ENCODE assay signal across 21 cellular contexts in the genomic region with DNA sequence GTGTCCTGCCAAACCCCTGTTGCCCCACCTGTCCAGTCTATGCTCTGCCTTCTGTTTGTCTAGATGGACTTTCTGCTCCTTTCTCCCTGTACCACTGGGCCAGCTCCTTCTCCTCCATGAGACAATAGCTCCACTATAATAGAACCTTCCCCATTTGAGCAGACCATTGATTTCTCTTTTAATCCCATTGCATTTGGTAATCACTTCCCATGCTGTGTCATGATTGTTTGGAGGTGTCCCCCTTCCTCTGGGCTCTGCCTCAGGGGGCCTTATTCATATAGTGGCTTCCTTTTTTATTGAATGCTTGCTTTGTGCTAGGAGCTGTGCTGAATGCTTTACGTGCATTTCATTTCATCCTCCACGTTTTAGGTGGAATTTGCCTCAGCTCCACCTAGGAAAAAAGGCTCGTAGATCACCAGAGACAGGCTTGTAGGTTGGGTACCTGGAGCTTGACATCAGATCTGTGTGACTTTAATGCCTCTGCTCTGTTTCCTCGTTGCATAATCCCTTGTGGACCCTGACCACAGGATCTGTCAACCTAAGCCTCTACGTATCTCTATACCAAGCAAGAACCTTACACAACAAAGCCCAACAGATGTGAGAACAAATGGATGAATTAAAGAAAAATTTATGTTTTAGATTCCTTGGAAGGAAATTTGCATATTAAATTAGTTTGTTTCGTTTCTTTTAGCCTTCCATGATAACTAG.
DNase-seq lines count a peak whose midpoint lies in the region; ATAC-seq and TF ChIP-seq lines count a peak whose summit lies in the region.
"Had no signal": no experiment of that assay in that cellular context is flagged by ENCODE, and none has a peak within 500 bp of the region (broad histone marks: within the 10 kb centered on the region; RNA-seq: fewer than 3 reads in every experiment).

No MANE protein-coding gene starts in this region.

- H3K4me1 ChIP-seq in H9 (ENCODE audit: insufficient read depth, low read length) (peaks cover 5% of the 10 kb centered on the region; the same call in 1 of the 2 replicates), IMR-90 (ENCODE audit: control insufficient read depth, insufficient read depth, low read length) (peaks cover 22% of the 10 kb centered on the region), trophoblast cell (ENCODE audit: control insufficient read depth in 1 of 2, insufficient read depth in 2 of 2, low read length in 2 of 2) (peaks cover 0 to 1% of the 10 kb centered on the region in 2 experiments), transverse colon (peaks cover 0 to 6% (median 2%) of the 10 kb centered on the region in 4 donors)
- H3K4me1 ChIP-seq: Caco-2, Peyer's patch had no signal

- intact Hi-C loops in IMR-90 (cut with micrococcal nuclease), result no loop called here
- intact Hi-C loops in transverse colon (cut with DNase I; ENCODE audit: low total_unique reads), result no loop called here

- no peaks in the 10 kb centered on the region for H4K20me1 ChIP-seq in H9 (ENCODE audit: control insufficient read depth, insufficient read depth, insufficient read length)
- peaks cover 20% of the 10 kb centered on the region; the same call in 1 of the 2 replicates for H4K20me1 ChIP-seq in IMR-90 (ENCODE audit: insufficient read depth, low read length)
- H4K20me1 ChIP-seq: BLaER1 had no signal

- TF ChIP-seq CTCF in H9 (conservative IDR thresholded peaks at IDR 0.05), result no peak
- TF ChIP-seq CTCF in IMR-90 (conservative IDR thresholded peaks at IDR 0.05; ENCODE audit: low read depth, low read length), result no peak
- no peak for TF ChIP-seq CTCF in endothelial cell (IDR thresholded peaks at IDR 0.05; ENCODE audit: unreplicated experiment)
- TF ChIP-seq CTCF in transverse colon (IDR thresholded peaks at IDR 0.05), result no peak

- no peak overlapping the region for H2AFZ ChIP-seq in H9 (ENCODE audit: low read length)
- H2AFZ ChIP-seq in IMR-90 (replicated peaks; ENCODE audit: low read length, poor library complexity), result no peak overlapping the region
- no peak overlapping the region for H2AFZ ChIP-seq in trophoblast cell (ENCODE audit: insufficient read depth, low read length, poor library complexity)

- H3K27me3 Mint-ChIP-seq in H9 (ENCODE audit: low read depth) (no peaks in the 10 kb centered on the region), endothelial cell (ENCODE audit: unreplicated experiment) (peaks cover 5% of the 10 kb centered on the region)

- dilution Hi-C loops in IMR-90 (cut with HindIII; ENCODE audit: low sequenced_read_pairs, unreplicated experiment), result no loop called here

- TF ChIP-seq POLR2A in IMR-90 (IDR thresholded peaks at IDR 0.05; ENCODE audit: low read depth, low read length), result no peak
- no peak for TF ChIP-seq POLR2A in transverse colon (IDR thresholded peaks at IDR 0.05)

- no peak overlapping the region for H3K9ac ChIP-seq in H9 (ENCODE audit: extremely low read depth, insufficient read length, low read length)
- no peak overlapping the region for H3K9ac ChIP-seq in IMR-90 (ENCODE audit: low read depth, low read length)
- no peak overlapping the region for H3K9ac ChIP-seq in trophoblast cell (ENCODE audit: low read length)
- H3K9ac ChIP-seq: BLaER1 had no signal

- H3K9me3 ChIP-seq in H9 (ENCODE audit: control insufficient read depth, low read depth, low read length), result no peaks in the 10 kb centered on the region
- no peaks in the 10 kb centered on the region for H3K9me3 ChIP-seq in IMR-90 (ENCODE audit: control insufficient read depth, insufficient read depth, low read length)
- peaks cover 2% of the 10 kb centered on the region for H3K9me3 ChIP-seq in trophoblast cell (ENCODE audit: insufficient read depth, low read depth, low read length)
- no peaks in the 10 kb centered on the region for H3K9me3 ChIP-seq in transverse colon
- H3K9me3 ChIP-seq: BLaER1, Caco-2, MG63, Peyer's patch, SJSA1 had no signal

- H4K8ac ChIP-seq in H9 (replicated peaks; ENCODE audit: insufficient read length, low read depth, low read length), result no peak overlapping the region
- no peak overlapping the region; a peak in 1 of 4 replicates for H4K8ac ChIP-seq in IMR-90 (ENCODE audit: low read depth in 2 of 2, low read length in 2 of 2)
- peak overlapping the region; percentile 35 for H4K8ac ChIP-seq in trophoblast cell (ENCODE audit: low read depth, low read length)

- H3K27me3 ChIP-seq in H9 (ENCODE audit: insufficient read depth, low read length), result no peaks in the 10 kb centered on the region
- no peaks in the 10 kb centered on the region for H3K27me3 ChIP-seq in IMR-90 (ENCODE audit: control insufficient read depth, insufficient read depth, low read length)
- H3K27me3 ChIP-seq in trophoblast cell (ENCODE audit: insufficient read depth, low read length), result no peaks in the 10 kb centered on the region
- no peaks in the 10 kb centered on the region for H3K27me3 ChIP-seq in transverse colon
- H3K27me3 ChIP-seq: BLaER1, MG63, Peyer's patch, SJSA1 had no signal

- no peak overlapping the region for H3K23ac ChIP-seq in H9 (ENCODE audit: insufficient read length, low read depth, low read length)
- no peak overlapping the region for H3K23ac ChIP-seq in IMR-90 (ENCODE audit: low read depth, low read length)
- H3K23ac ChIP-seq in trophoblast cell (ENCODE audit: low read length), result no peak overlapping the region

- H3K9me3 Mint-ChIP-seq in H9 (no peaks in the 10 kb centered on the region; a peak in 1 of 5 replicates), endothelial cell (ENCODE audit: unreplicated experiment) (no peaks in the 10 kb centered on the region)
- H3K9me3 Mint-ChIP-seq: CD4-positive, alpha-beta memory T cell had no signal

- H4K5ac ChIP-seq in H9 (ENCODE audit: insufficient read length, low read depth, low read length) (no peak overlapping the region), IMR-90 (ENCODE audit: low read depth, low read length) (no peak overlapping the region)

- H3K27ac ChIP-seq in H9 (ENCODE audit: insufficient read length, low read depth, low read length), result no peak overlapping the region
- no peak overlapping the region for H3K27ac ChIP-seq in IMR-90 (ENCODE audit: insufficient read depth, low read length)
- H3K27ac ChIP-seq in trophoblast cell (ENCODE audit: low read depth, low read length), result no peak overlapping the region
- no peak overlapping the region for H3K27ac ChIP-seq in transverse colon
- H3K27ac ChIP-seq: BLaER1, Peyer's patch, SJSA1 had no signal

- H3K56ac ChIP-seq in H9 (ENCODE audit: insufficient read length, low read depth, low read length), result no peak overlapping the region
- H3K56ac ChIP-seq in IMR-90 (ENCODE audit: extremely low read depth, insufficient read depth, low read length), result no peak overlapping the region

- no peak overlapping the region for H3K4me3 ChIP-seq in IMR-90 (ENCODE audit: insufficient read depth, low read depth, low read length)
- H3K4me3 ChIP-seq in trophoblast cell (ENCODE audit: low read depth, low read length), result no peak overlapping the region
- H3K4me3 ChIP-seq in transverse colon, result no peak overlapping the region
- H3K4me3 ChIP-seq: BLaER1, K562, MG63, Peyer's patch, SJSA1 had no signal

- no peak for TF ChIP-seq RAD21 in IMR-90 (IDR thresholded peaks at IDR 0.05; ENCODE audit: low read length)

- no peak overlapping the region for H4K91ac ChIP-seq in H9 (ENCODE audit: insufficient read length, low read depth, low read length)
- no peak overlapping the region for H4K91ac ChIP-seq in IMR-90 (ENCODE audit: insufficient read depth, low read depth, low read length)
- no peak overlapping the region for H4K91ac ChIP-seq in trophoblast cell (ENCODE audit: low read depth, low read length)

- no peak for ATAC-seq in IMR-90 (ENCODE audit: low read depth)
- ATAC-seq in stimulated activated naive CD8-positive, alpha-beta T cell treated with anti-CD3 and anti-CD28 coated beads, Interleukin-15, Interleukin-2, amounts not matched to agents 100 U/mL and 50 U/mL, for 24 hours, result no peak
- ATAC-seq: K562 had no signal

- no peak overlapping the region for H2AK9ac ChIP-seq in IMR-90 (replicated peaks; ENCODE audit: low read depth, low read length, poor library complexity)

- no peak for DNase-seq in H9
- no peak for DNase-seq in IMR-90
- DNase-seq in endothelial cell (ENCODE audit: low spot score), result no peak
- no peak for DNase-seq in trophoblast cell
- no peak for DNase-seq in stimulated activated naive CD8-positive, alpha-beta T cell treated with anti-CD3 and anti-CD28 coated beads, Interleukin-15, Interleukin-2, amounts not matched to agents 100 U/mL and 50 U/mL, for 24 hours
- DNase-seq in NCI-H345 treated with DMSO at 0.1 percent for 48 hours (lab: John Stamatoyannopoulos, UW; ENCODE audit: unreplicated experiment), result no peak
- DNase-seq in transverse colon, result no peak
- DNase-seq: ACHN; Caco-2; CD4-positive, alpha-beta memory T cell; MG63; NCI-H1417; NCI-H187 treated with DMSO at 0.1 percent for 48 hours; NCI-H345; NCI-H524 treated with DMSO at 0.1 percent for 48 hours; NCI-H82; Peyer's patch; T-helper 1 cell had no signal

- H2BK20ac ChIP-seq in H9 (ENCODE audit: low read depth, low read length, poor library complexity, severe bottlenecking) (no peak overlapping the region), IMR-90 (ENCODE audit: low read depth, low read length) (0 out of 2 replicates have a peak overlapping the region, but pooled peaks have one; percentile 32)

- H2AK5ac ChIP-seq in H9 (ENCODE audit: insufficient read length, low read length), result no peak overlapping the region
- no peak overlapping the region for H2AK5ac ChIP-seq in IMR-90 (ENCODE audit: low read depth, low read length)
- H2AK5ac ChIP-seq in trophoblast cell (ENCODE audit: low read length), result no peak overlapping the region

- H2BK120ac ChIP-seq in H9 (ENCODE audit: low read depth, low read length, poor library complexity, severe bottlenecking) (no peak overlapping the region), IMR-90 (ENCODE audit: low read depth, low read length) (no peak overlapping the region), trophoblast cell (ENCODE audit: insufficient read depth, low read length, poor library complexity) (no peak overlapping the region)

- H3K36me3 Mint-ChIP-seq in H9 (ENCODE audit: insufficient read depth in 1 of 3, low read depth in 3 of 3) (peaks cover 32 to 42% (median 34%) of the 10 kb centered on the region in 3 experiments), endothelial cell (ENCODE audit: low read depth, unreplicated experiment) (peaks cover 17% of the 10 kb centered on the region)
- H3K36me3 Mint-ChIP-seq: CD4-positive, alpha-beta memory T cell had no signal

- no peak overlapping the region for H3T11ph ChIP-seq in H9 (ENCODE audit: low read length)

- no CpG with 5 or more reads among the region's 6 CpGs for WGBS in H9 (ENCODE audit: extremely low coverage, insufficient read length, low lambda C conversion rate)
- no CpG with 5 or more reads among the region's 6 CpGs for WGBS in IMR-90 (ENCODE audit: extremely low coverage in 2 of 2, insufficient read length in 1 of 2), 2 experiments
- WGBS in trophoblast cell (ENCODE audit: extremely low coverage, insufficient coverage, insufficient read length), result no CpG with 5 or more reads among the region's 6 CpGs
- WGBS in transverse colon (ENCODE audit: low coverage in 1 of 2), 2 donors, result 74 to 80% methylated on average over 6 of the region's 6 CpGs

- H3K18ac ChIP-seq in H9 (ENCODE audit: insufficient read length, low read depth, low read length), result no peak overlapping the region
- H3K18ac ChIP-seq in IMR-90 (ENCODE audit: low read depth, low read length), result no peak overlapping the region
- no peak overlapping the region for H3K18ac ChIP-seq in trophoblast cell (ENCODE audit: low read length)

- H3K4me2 ChIP-seq in H9 (ENCODE audit: insufficient read depth, insufficient read length, low read length) (no peak overlapping the region), IMR-90 (ENCODE audit: low read depth, low read length) (no peak overlapping the region), trophoblast cell (ENCODE audit: low read length) (no peak overlapping the region)
- H3K4me2 ChIP-seq: BLaER1 had no signal

- no peaks in the 10 kb centered on the region for H3K23me2 ChIP-seq in H9 (ENCODE audit: insufficient read length, low read depth, low read length, poor library complexity, severe bottlenecking)

- H2BK5ac ChIP-seq in H9 (ENCODE audit: insufficient read length, low read length), result no peak overlapping the region
- no peak overlapping the region for H2BK5ac ChIP-seq in IMR-90 (ENCODE audit: low read depth, low read length, poor library complexity, severe bottlenecking)
- H2BK5ac ChIP-seq in trophoblast cell (ENCODE audit: low read depth, low read length, poor library complexity), result no peak overlapping the region

- H3K79me1 ChIP-seq in H9 (ENCODE audit: insufficient read depth, low read depth, low read length, poor library complexity, severe bottlenecking) (no peaks in the 10 kb centered on the region), IMR-90 (ENCODE audit: low read depth in 1 of 2, low read length in 2 of 2) (peaks cover 38 to 84% of the 10 kb centered on the region in 2 experiments), trophoblast cell (ENCODE audit: low read length) (no peaks in the 10 kb centered on the region)

- TF ChIP-seq EP300 in transverse colon (IDR thresholded peaks at IDR 0.05; ENCODE audit: low read depth), result no peak

- no peak overlapping the region for H3K4ac ChIP-seq in H9 (ENCODE audit: low read depth, low read length)
- H3K4ac ChIP-seq in IMR-90 (ENCODE audit: low read depth, low read length), result no peak overlapping the region
- no peak overlapping the region for H3K4ac ChIP-seq in trophoblast cell (ENCODE audit: low read depth, low read length)

- no peak overlapping the region for H4K12ac ChIP-seq in trophoblast cell (ENCODE audit: low read depth, low read length)

- no peak overlapping the region for H2BK15ac ChIP-seq in H9 (ENCODE audit: low read depth, low read length)
- H2BK15ac ChIP-seq in IMR-90 (ENCODE audit: low read depth, low read length), result no peak overlapping the region

- no peaks in the 10 kb centered on the region for H3K79me2 ChIP-seq in H9 (ENCODE audit: insufficient read depth, low read length)
- H3K79me2 ChIP-seq in trophoblast cell (ENCODE audit: control insufficient read depth, insufficient read depth, low read length, poor library complexity), result no peaks in the 10 kb centered on the region

- H3K14ac ChIP-seq in H9 (ENCODE audit: insufficient read depth, low read length) (no peak overlapping the region), IMR-90 (replicated peaks; ENCODE audit: low read depth, low read length) (no peak overlapping the region), trophoblast cell (ENCODE audit: low read length) (no peak overlapping the region)

- POLR2A ChIA-PET in IMR-90 (lab: Charles Lee; ENCODE audit: unreplicated experiment), result no interaction called here

- H3K4me1 Mint-ChIP-seq in H9, result peaks cover 17 to 23% of the 10 kb centered on the region in 2 experiments
- H3K4me1 Mint-ChIP-seq in endothelial cell (ENCODE audit: unreplicated experiment), result no peaks in the 10 kb centered on the region

- peak overlapping the region; percentile 59 to 94 (median 78); a peak in 6 of 7 replicates for H3K27ac Mint-ChIP-seq in H9
- H3K27ac Mint-ChIP-seq in endothelial cell (ENCODE audit: unreplicated experiment), result peak overlapping the region; percentile 30
- H3K27ac Mint-ChIP-seq: CD4-positive, alpha-beta memory T cell had no signal

- H3K36me3 ChIP-seq in IMR-90 (ENCODE audit: control insufficient read depth, insufficient read depth, low read length) (peaks cover 36% of the 10 kb centered on the region), trophoblast cell (ENCODE audit: control insufficient read depth in 1 of 2, insufficient read depth in 2 of 2, low read length in 2 of 2) (peaks cover 17 to 33% of the 10 kb centered on the region in 2 experiments), transverse colon (peaks cover 0 to 3% (median 2%) of the 10 kb centered on the region in 4 donors)
- H3K36me3 ChIP-seq: BLaER1 had no signal

- CTCF ChIA-PET in IMR-90 (lab: Yijun Ruan, JAX), result interaction anchor here (0.6 kb wide), 1 partner anchor 11 kb away, joined by 4 read pairs; no protein-coding TSS in a partner anchor

- no peak overlapping the region for H2BK12ac ChIP-seq in H9 (ENCODE audit: insufficient read length, low read depth, low read length)
- H2BK12ac ChIP-seq in trophoblast cell (ENCODE audit: low read length), result no peak overlapping the region

- BruUV-seq in IMR-90 (replicated peaks; lab: Mats Ljungman, UMichigan), result no TSS peak

- in situ Hi-C loops in IMR-90 (cut with MboI; ENCODE audit: low sequenced_read_pairs) (loop anchor here (10.0 kb wide), 2 partner anchors 368 to 488 kb away; no protein-coding TSS in a partner anchor), transverse colon (cut with MboI; ENCODE audit: low pct_ligation_motif_present in 1 of 4, low pct_unique_long_range_greater_than_20kb in 1 of 4, low sequenced_read_pairs in 3 of 4) (no loop called here)

- H3K4me3 Mint-ChIP-seq in H9 (no peak overlapping the region; a peak in 1 of 5 replicates), endothelial cell (ENCODE audit: unreplicated experiment) (peak overlapping the region; percentile 6)
- H3K4me3 Mint-ChIP-seq: CD4-positive, alpha-beta memory T cell had no signal

- peaks cover 42% of the 10 kb centered on the region for H3K9me1 ChIP-seq in IMR-90 (ENCODE audit: insufficient read depth, low read length)
